8 cellular contexts compared by ENCODE assay signal in the genomic region with DNA sequence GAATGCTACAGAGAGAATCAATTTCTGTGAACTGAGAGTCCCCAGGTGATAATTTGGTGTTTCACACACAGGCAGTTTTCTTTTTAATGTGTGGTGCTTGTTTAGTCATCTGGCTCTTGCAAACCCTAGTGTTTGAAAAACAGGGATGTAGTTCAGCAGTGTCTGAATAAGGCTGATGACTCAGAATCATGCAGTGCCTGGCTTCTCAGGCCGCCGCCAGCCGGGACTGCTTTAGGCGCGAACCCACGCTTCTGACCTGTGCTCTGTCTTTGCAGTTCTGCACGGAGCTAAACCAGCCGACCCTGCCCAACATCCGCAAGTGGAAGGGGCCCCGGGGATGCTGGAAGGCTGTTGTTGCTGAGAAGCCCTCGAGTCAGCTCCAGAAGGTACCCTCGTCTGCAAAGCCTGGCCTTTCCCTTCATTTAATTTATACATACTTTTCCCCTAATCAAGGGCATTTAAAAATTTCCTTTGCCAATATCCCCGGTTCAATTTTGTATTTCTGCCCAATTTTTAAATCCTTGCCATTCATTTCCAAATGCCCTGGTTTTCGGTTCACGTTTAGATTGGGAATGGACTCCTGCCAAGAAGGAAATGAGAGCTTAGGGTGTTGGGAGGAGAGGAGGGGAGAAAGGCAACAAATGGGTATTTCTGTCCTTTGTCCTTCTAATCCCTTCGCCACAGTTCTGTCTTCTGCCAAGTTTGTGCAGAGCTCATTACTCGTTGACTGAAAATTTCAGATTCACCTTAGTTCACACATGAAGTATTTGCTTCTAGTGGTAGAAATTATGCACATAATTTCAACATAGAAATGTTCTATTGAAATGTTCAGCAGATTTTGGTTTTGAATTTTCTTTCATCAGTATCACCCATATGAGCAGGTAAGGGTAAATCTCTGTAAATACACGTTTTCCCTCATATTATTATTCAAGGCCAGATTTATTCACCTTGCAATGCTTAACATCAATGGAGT.
DNase-seq lines count a peak whose midpoint lies in the region; ATAC-seq and TF ChIP-seq lines count a peak whose summit lies in the region.

No MANE protein-coding gene starts in this region.

- H3K27ac Mint-ChIP-seq in progenitor cell of endocrine pancreas, result peak overlapping the region; percentile 63

- no peaks in the 10 kb centered on the region for H3K9me3 ChIP-seq in left ventricle myocardium inferior (replicated peaks)
- no peaks in the 10 kb centered on the region for H3K9me3 ChIP-seq in WERI-Rb-1 (ENCODE audit: severe bottlenecking)

- peaks cover 3% of the 10 kb centered on the region for H3K27me3 Mint-ChIP-seq in progenitor cell of endocrine pancreas

- H3K36me3 ChIP-seq in left ventricle myocardium inferior (no peaks in the 10 kb centered on the region), WERI-Rb-1 (no peaks in the 10 kb centered on the region)

- peaks cover 78% of the 10 kb centered on the region for H3K4me1 ChIP-seq in left ventricle myocardium inferior

- TF ChIP-seq CTCF in AG10803 (conservative IDR thresholded peaks at IDR 0.05; ENCODE audit: low read length), result peak; percentile 19
- no peak for TF ChIP-seq CTCF in left ventricle myocardium inferior (IDR thresholded peaks at IDR 0.05; ENCODE audit: borderline replicate concordance)
- no peak for TF ChIP-seq CTCF in progenitor cell of endocrine pancreas (IDR thresholded peaks at IDR 0.05; ENCODE audit: unreplicated experiment)
- no peak for TF ChIP-seq CTCF in WERI-Rb-1 (IDR thresholded peaks at IDR 0.05; ENCODE audit: low read depth, low read length)

- H3K4me1 Mint-ChIP-seq in progenitor cell of endocrine pancreas (ENCODE audit: low read depth), result peaks cover 35% of the 10 kb centered on the region

- no peaks in the 10 kb centered on the region for H3K9me3 Mint-ChIP-seq in progenitor cell of endocrine pancreas (ENCODE audit: low read depth)

- H3K36me3 Mint-ChIP-seq in progenitor cell of endocrine pancreas (ENCODE audit: insufficient read depth), result no peaks in the 10 kb centered on the region

- peak overlapping the region; percentile 71 for H3K27ac ChIP-seq in left ventricle myocardium inferior (replicated peaks)
- H3K27ac ChIP-seq in WERI-Rb-1, result no peak overlapping the region

- intact Hi-C loops in left ventricle myocardium inferior (cut with micrococcal nuclease), result no loop called here

- H3K4me3 ChIP-seq in AG10803 (ENCODE audit: low read length) (peak overlapping the region; percentile 8; the same call in 1 of the 2 replicates), left ventricle myocardium inferior (no peak overlapping the region), WERI-Rb-1 (ENCODE audit: low read depth, low read length) (no peak overlapping the region)

- H3K4me3 Mint-ChIP-seq in progenitor cell of endocrine pancreas (ENCODE audit: low read depth), result no peak overlapping the region

- ATAC-seq in GM21360 (IDR thresholded peaks at IDR 0.05; ENCODE audit: unreplicated experiment), result peak; percentile 43

- H3K27me3 ChIP-seq in left ventricle myocardium inferior (ENCODE audit: low read depth), result no peaks in the 10 kb centered on the region
- no peaks in the 10 kb centered on the region for H3K27me3 ChIP-seq in WERI-Rb-1 (ENCODE audit: insufficient read depth, low read depth, severe bottlenecking)

- peak; percentile 76 for DNase-seq in AG10803 (ENCODE audit: low read depth)
- DNase-seq in NCI-H1092 treated with DMSO at 0.1 percent for 48 hours (lab: John Stamatoyannopoulos, UW), result peak; percentile 85
- DNase-seq in anterior cingulate cortex (lab: John Stamatoyannopoulos, UW), result peak in 53 of 58 donors; percentile 20 to 87 (median 69)
- DNase-seq in left ventricle myocardium inferior, result peak; percentile 62
- no peak for DNase-seq in progenitor cell of endocrine pancreas (ENCODE audit: low spot score, unreplicated experiment)
- no peak for DNase-seq in T1000 (lab: John Stamatoyannopoulos, UW)
- no peak for DNase-seq in WERI-Rb-1

Comparison
In these comparisons a context has a peak if more than half of its experiments do, and no peak if none do; other contexts are left out.
1. DNase-seq: peak in AG10803 (single experiment), NCI-H1092 treated with DMSO at 0.1 percent for 48 hours (single experiment), anterior cingulate cortex (53 of 58) and left ventricle myocardium inferior (single experiment); none in progenitor cell of endocrine pancreas (single experiment), T1000 (single experiment) and WERI-Rb-1 (single experiment).